Comparison of ENCODE assay signal across 12 cellular contexts in genomic region chr20:63280929-63281545, GRCh38. TPM values are rescaled to one million over a fixed set of nuclear protein-coding genes. Genes with fewer than 3 reads are reported as not detected.
DNase-seq lines count a peak whose midpoint lies in the region; ATAC-seq and TF ChIP-seq lines count a peak whose summit lies in the region.
"Had no signal": no experiment of that assay in that cellular context is flagged by ENCODE, and none has a peak within 500 bp of the region (broad histone marks: within the 10 kb centered on the region; RNA-seq: fewer than 3 reads in every experiment).

No MANE protein-coding gene starts in this region.

- CTCF ChIA-PET in activated CD8-positive, alpha-beta memory T cell treated with anti-CD3 and anti-CD28 coated beads, Interleukin-2, amount 10 ng/mL, durations not matched to agents 7 days and 5 days (lab: Charles Lee): interaction anchor here (1.3 kb wide), 1 partner anchor 28 kb away, joined by 3 read pairs; no protein-coding TSS in a partner anchor

- no peak overlapping the region for H3K4me3 Mint-ChIP-seq in activated CD8-positive, alpha-beta memory T cell treated with anti-CD3 and anti-CD28 coated beads, Interleukin-2, amount 10 ng/mL, durations not matched to agents 7 days and 5 days
- H3K4me3 Mint-ChIP-seq in effector memory CD8-positive, alpha-beta T cell: no peak overlapping the region
- H3K4me3 Mint-ChIP-seq in stimulated activated effector memory CD8-positive, alpha-beta T cell treated with anti-CD3 and anti-CD28 coated beads, Interleukin-12 subunit alpha, Interleukin-12 subunit beta, amount 100 ng/mL, for 72 hours: no peak overlapping the region
- H3K4me3 Mint-ChIP-seq: CD4-positive, CD25-positive, alpha-beta regulatory T cell had no signal

- peaks cover 2% of the 10 kb centered on the region for H3K36me3 Mint-ChIP-seq in activated CD8-positive, alpha-beta memory T cell treated with anti-CD3 and anti-CD28 coated beads, Interleukin-2, amount 10 ng/mL, durations not matched to agents 7 days and 5 days
- peaks cover 33% of the 10 kb centered on the region for H3K36me3 Mint-ChIP-seq in effector memory CD8-positive, alpha-beta T cell (ENCODE audit: insufficient read depth)
- peaks cover 52% of the 10 kb centered on the region for H3K36me3 Mint-ChIP-seq in stimulated activated effector memory CD8-positive, alpha-beta T cell treated with anti-CD3 and anti-CD28 coated beads, Interleukin-12 subunit alpha, Interleukin-12 subunit beta, amount 100 ng/mL, for 72 hours

- no peak overlapping the region for H3K4me2 ChIP-seq in Loucy (ENCODE audit: low read depth, low read length, poor library complexity, severe bottlenecking)

- H3K4me3 ChIP-seq in Loucy (ENCODE audit: low read length, poor library complexity, severe bottlenecking): no peak overlapping the region

- H3K9me2 ChIP-seq in Loucy (replicated peaks; ENCODE audit: low read depth, low read length): no peaks in the 10 kb centered on the region

- DNase-seq in activated CD8-positive, alpha-beta memory T cell treated with anti-CD3 and anti-CD28 coated beads, Interleukin-2, amount 10 ng/mL, durations not matched to agents 7 days and 5 days: no peak
- no peak for DNase-seq in activated CD8-positive, alpha-beta memory T cell treated with anti-CD3 and anti-CD28 coated beads for 24 hours
- DNase-seq in effector memory CD8-positive, alpha-beta T cell: no peak
- no peak for DNase-seq in stimulated activated effector memory CD8-positive, alpha-beta T cell treated with anti-CD3 and anti-CD28 coated beads, Interleukin-12 subunit alpha, Interleukin-12 subunit beta, amount 100 ng/mL, for 72 hours (ENCODE audit: low spot score in 2 of 2)
- no peak for DNase-seq in AG08395 (ENCODE audit: low spot score)
- DNase-seq: activated effector memory CD4-positive, alpha-beta T cell treated with Interleukin-2 at 50 U/mL for 16 hours; CD4-positive, CD25-positive, alpha-beta regulatory T cell; NCI-H524 had no signal

- peak; percentile 13 for ATAC-seq in activated CD8-positive, alpha-beta memory T cell treated with anti-CD3 and anti-CD28 coated beads, Interleukin-2, amount 10 ng/mL, durations not matched to agents 7 days and 5 days
- ATAC-seq in effector memory CD8-positive, alpha-beta T cell (replicated peaks): no peak
- no peak for ATAC-seq in stimulated activated effector memory CD8-positive, alpha-beta T cell treated with anti-CD3 and anti-CD28 coated beads, Interleukin-12 subunit alpha, Interleukin-12 subunit beta, amount 100 ng/mL, for 72 hours
- ATAC-seq in HG02970 (IDR thresholded peaks at IDR 0.05; ENCODE audit: low FRiP score, unreplicated experiment): no peak
- ATAC-seq in GM21717 (IDR thresholded peaks at IDR 0.05; ENCODE audit: unreplicated experiment): no peak

- H3F3A ChIP-seq in Loucy (ENCODE audit: low read depth): no peaks in the 10 kb centered on the region

- peak; percentile 49 for TF ChIP-seq CTCF in Loucy (conservative IDR thresholded peaks at IDR 0.05; ENCODE audit: low read length)

- no peaks in the 10 kb centered on the region for H3K9me3 ChIP-seq in Loucy (ENCODE audit: insufficient read depth, low read depth, low read length)

- H3K4me1 ChIP-seq in Loucy (ENCODE audit: insufficient read depth, low read length, poor library complexity, severe bottlenecking): peaks cover 15% of the 10 kb centered on the region

- H3K79me2 ChIP-seq in Loucy (ENCODE audit: insufficient read depth, low read length): peaks cover 23% of the 10 kb centered on the region

- no peak overlapping the region for H2AFZ ChIP-seq in Loucy (ENCODE audit: low read length)

- no peaks in the 10 kb centered on the region for H3K27me3 Mint-ChIP-seq in activated CD8-positive, alpha-beta memory T cell treated with anti-CD3 and anti-CD28 coated beads, Interleukin-2, amount 10 ng/mL, durations not matched to agents 7 days and 5 days
- H3K27me3 Mint-ChIP-seq in effector memory CD8-positive, alpha-beta T cell: no peaks in the 10 kb centered on the region
- H3K27me3 Mint-ChIP-seq: CD4-positive, CD25-positive, alpha-beta regulatory T cell had no signal

- no peak overlapping the region for H3K27ac Mint-ChIP-seq in activated CD8-positive, alpha-beta memory T cell treated with anti-CD3 and anti-CD28 coated beads, Interleukin-2, amount 10 ng/mL, durations not matched to agents 7 days and 5 days
- peak overlapping the region; percentile 26 to 56 for H3K27ac Mint-ChIP-seq in effector memory CD8-positive, alpha-beta T cell
- peak overlapping the region; percentile 65 for H3K27ac Mint-ChIP-seq in stimulated activated effector memory CD8-positive, alpha-beta T cell treated with anti-CD3 and anti-CD28 coated beads, Interleukin-12 subunit alpha, Interleukin-12 subunit beta, amount 100 ng/mL, for 72 hours

- no peak overlapping the region for H3K9ac ChIP-seq in Loucy (ENCODE audit: low read depth, low read length, poor library complexity, severe bottlenecking)

- peaks cover 2% of the 10 kb centered on the region for H4K20me1 ChIP-seq in Loucy (ENCODE audit: insufficient read depth, low read length, poor library complexity, severe bottlenecking)

- no peaks in the 10 kb centered on the region for H3K9me3 Mint-ChIP-seq in activated CD8-positive, alpha-beta memory T cell treated with anti-CD3 and anti-CD28 coated beads, Interleukin-2, amount 10 ng/mL, durations not matched to agents 7 days and 5 days (ENCODE audit: low read depth)
- H3K9me3 Mint-ChIP-seq in effector memory CD8-positive, alpha-beta T cell: no peaks in the 10 kb centered on the region
- no peaks in the 10 kb centered on the region for H3K9me3 Mint-ChIP-seq in stimulated activated effector memory CD8-positive, alpha-beta T cell treated with anti-CD3 and anti-CD28 coated beads, Interleukin-12 subunit alpha, Interleukin-12 subunit beta, amount 100 ng/mL, for 72 hours
- H3K9me3 Mint-ChIP-seq: CD4-positive, CD25-positive, alpha-beta regulatory T cell had no signal

- peaks cover 45% of the 10 kb centered on the region; the same call in 1 of the 2 replicates for H3K36me3 ChIP-seq in Loucy (ENCODE audit: insufficient read depth, low read length)

- H3K4me1 Mint-ChIP-seq in activated CD8-positive, alpha-beta memory T cell treated with anti-CD3 and anti-CD28 coated beads, Interleukin-2, amount 10 ng/mL, durations not matched to agents 7 days and 5 days: peaks cover 4% of the 10 kb centered on the region
- peaks cover 0 to 2% of the 10 kb centered on the region in 2 donors for H3K4me1 Mint-ChIP-seq in effector memory CD8-positive, alpha-beta T cell (ENCODE audit: low read depth in 2 of 2)
- H3K4me1 Mint-ChIP-seq in stimulated activated effector memory CD8-positive, alpha-beta T cell treated with anti-CD3 and anti-CD28 coated beads, Interleukin-12 subunit alpha, Interleukin-12 subunit beta, amount 100 ng/mL, for 72 hours: peaks cover 6% of the 10 kb centered on the region

- H3K27me3 ChIP-seq in Loucy (ENCODE audit: insufficient read depth, low read length, poor library complexity, severe bottlenecking): no peaks in the 10 kb centered on the region

RNA-seq across cellular contexts. Expression of gene ARFGAP1, which starts 8.4 kb away (rescaled TPM):
- 10 to 100 TPM; 79.6 to 90.2 TPM for total RNA-seq in activated CD8-positive, alpha-beta memory T cell treated with anti-CD3 and anti-CD28 coated beads, Interleukin-2, amount 10 ng/mL, durations not matched to agents 7 days and 5 days

RNA-seq across cellular contexts. Expression of gene COL20A1, which starts 11.9 kb away (rescaled TPM):
- not detected for total RNA-seq in activated CD8-positive, alpha-beta memory T cell treated with anti-CD3 and anti-CD28 coated beads, Interleukin-2, amount 10 ng/mL, durations not matched to agents 7 days and 5 days

RNA-seq across cellular contexts. Expression of gene NKAIN4, which starts 26.8 kb away (rescaled TPM):
- total RNA-seq in activated CD8-positive, alpha-beta memory T cell treated with anti-CD3 and anti-CD28 coated beads, Interleukin-2, amount 10 ng/mL, durations not matched to agents 7 days and 5 days: not detected
- total RNA-seq: CD4-positive, CD25-positive, alpha-beta regulatory T cell had no signal

RNA-seq across cellular contexts. Expression of gene BIRC7, which starts 45.3 kb away (rescaled TPM):
- not detected for total RNA-seq in activated CD8-positive, alpha-beta memory T cell treated with anti-CD3 and anti-CD28 coated beads, Interleukin-2, amount 10 ng/mL, durations not matched to agents 7 days and 5 days
- total RNA-seq: CD4-positive, CD25-positive, alpha-beta regulatory T cell; urinary bladder had no signal
